28 cellular contexts compared by ENCODE assay signal in genomic region chr16:68259421-68259820, GRCh38. TPM values are rescaled to one million over a fixed set of nuclear protein-coding genes. Genes with fewer than 3 reads are reported as not detected.
DNase-seq lines count a peak whose midpoint lies in the region; ATAC-seq and TF ChIP-seq lines count a peak whose summit lies in the region.
"Had no signal": no experiment of that assay in that cellular context is flagged by ENCODE, and none has a peak within 500 bp of the region (broad histone marks: within the 10 kb centered on the region; RNA-seq: fewer than 3 reads in every experiment).

No MANE protein-coding gene starts in this region.

- H3K4me3 ChIP-seq in skeletal muscle tissue (ENCODE audit: low read length in 3 of 3), result no peak overlapping the region
- H3K4me3 ChIP-seq: spleen had no signal

- no peak for TF ChIP-seq CTCF in RWPE1 (conservative IDR thresholded peaks at IDR 0.05; ENCODE audit: low read depth)

- POLR2A ChIA-PET in RWPE1 (lab: Yijun Ruan, JAX; ENCODE audit: low non-redundant PET), result no interaction called here

- peak overlapping the region; percentile 11 to 81 (median 25) for H3K9ac ChIP-seq in skeletal muscle tissue (ENCODE audit: low read depth in 1 of 3, low read length in 3 of 3)

- ATAC-seq in left ventricle myocardium superior (peak; percentile 30), GM21381 (IDR thresholded peaks at IDR 0.05; ENCODE audit: unreplicated experiment) (no peak), HG02763 (IDR thresholded peaks at IDR 0.05; ENCODE audit: unreplicated experiment) (no peak)
- ATAC-seq: foreskin keratinocyte; HCT116; left colon; stimulated activated naive CD8-positive, alpha-beta T cell treated with anti-CD3 and anti-CD28 coated beads, Interleukin-15, Interleukin-2, amounts not matched to agents 100 U/mL and 50 U/mL, for 24 hours had no signal

- DNase-seq in G401 (ENCODE audit: low spot score) (peak; percentile 68), RWPE1 (ENCODE audit: low spot score) (no peak), left ventricle myocardium superior (peak; percentile 71), inferior parietal cortex (ENCODE audit: extremely low spot score) (no peak)
- DNase-seq: activated B cell treated with CpG ODN at 0.5 μM for 24 hours; activated CD4-positive, alpha-beta T cell treated with anti-CD3 and anti-CD28 coated beads, Interleukin-2, amount 50 U/mL, for 4 hours; activated gamma-delta T cell treated with Interleukin-2 at 50 U/mL for 16 hours; activated T-cell treated with anti-CD3 and anti-CD28 coated beads, Interleukin-2, amount 50 U/mL, for 48 hours; BE2C; dermis blood vessel endothelial cell; DMS53; endodermal cell; foreskin keratinocyte; GDM1; left colon; NCI-H1092; NCI-H1694; NCI-H446; NCI-H82; spleen; stimulated activated CD4-positive, alpha-beta T cell treated with anti-CD3 and anti-CD28 coated beads, Interleukin-2, amount 100 ng/mL, for 24 hours; stimulated activated naive CD8-positive, alpha-beta T cell treated with anti-CD3 and anti-CD28 coated beads, Interleukin-15, Interleukin-2, amounts not matched to agents 100 U/mL and 50 U/mL, for 24 hours had no signal

- in situ Hi-C loops in G401 (cut with HindIII; ENCODE audit: low sequenced_read_pairs), result no loop called here

- peaks cover 41 to 48% (median 43%) of the 10 kb centered on the region in 3 donors for H3K36me3 ChIP-seq in skeletal muscle tissue (ENCODE audit: control insufficient read depth in 3 of 3, insufficient read depth in 3 of 3, low read length in 3 of 3)
- H3K36me3 ChIP-seq: BE2C had no signal

- intact Hi-C loops in left ventricle myocardium superior (cut with micrococcal nuclease), result no loop called here

- no peaks in the 10 kb centered on the region for H3K9me3 ChIP-seq in skeletal muscle tissue (ENCODE audit: control insufficient read depth in 3 of 3, low read length in 3 of 3)
- H3K9me3 ChIP-seq: BE2C, spleen had no signal

- CTCF ChIA-PET in RWPE1 (lab: Yijun Ruan, JAX), result interaction anchor here (6.2 kb wide), 1 partner anchor 68 kb away, joined by 76 read pairs; no protein-coding TSS in a partner anchor

- H3K27ac ChIP-seq in RWPE1, result peak overlapping the region; percentile 72; the same call in 1 of the 2 replicates
- H3K27ac ChIP-seq in skeletal muscle tissue (ENCODE audit: low read depth, low read length), result peak overlapping the region; percentile 90
- H3K27ac ChIP-seq: foreskin keratinocyte had no signal

- H3K4me1 ChIP-seq in skeletal muscle tissue (ENCODE audit: control insufficient read depth in 3 of 3, insufficient read depth in 3 of 3, low read length in 3 of 3), result peaks cover 46 to 84% (median 63%) of the 10 kb centered on the region in 3 donors
- H3K4me1 ChIP-seq: BE2C, foreskin keratinocyte had no signal

- no peaks in the 10 kb centered on the region for H3K27me3 ChIP-seq in skeletal muscle tissue (ENCODE audit: control insufficient read depth in 3 of 3, insufficient read depth in 3 of 3, low read length in 3 of 3)
- H3K27me3 ChIP-seq: BE2C, foreskin keratinocyte, spleen had no signal

RNA-seq across cellular contexts. Expression of gene SLC7A6, which starts 4.9 kb away (rescaled TPM):
- total RNA-seq in G401 (2014; rRNA removed; shearing (Covaris generic)), result 21.5 and 27.4 TPM in 2 replicates
- total RNA-seq in left ventricle myocardium superior (38.2 TPM), skeletal muscle tissue (9.4 TPM)

RNA-seq across cellular contexts. Expression of gene PLA2G15, which starts 14.2 kb away (rescaled TPM):
- 15.3 and 19.7 TPM in 2 replicates for total RNA-seq in G401 (2014; rRNA removed; shearing (Covaris generic))
- total RNA-seq in left ventricle myocardium superior (33.8 TPM), skeletal muscle tissue (23.0 TPM)

RNA-seq across cellular contexts. Expression of gene ESRP2, which starts 23.5 kb away (rescaled TPM):
- total RNA-seq in G401 (2014; rRNA removed; shearing (Covaris generic)), result 0.10 TPM in 1 of 2 replicates, not detected in the other
- 0.87 TPM for total RNA-seq in left ventricle myocardium superior
- total RNA-seq in skeletal muscle tissue, result not detected
- total RNA-seq: LHCN-M2, SK-MEL-5 had no signal

RNA-seq across cellular contexts. Expression of gene SLC7A6OS, which starts 51.3 kb away (rescaled TPM):
- 16.7 and 23.7 TPM in 2 replicates for total RNA-seq in G401 (2014; rRNA removed; shearing (Covaris generic))
- 14.2 TPM for total RNA-seq in left ventricle myocardium superior
- total RNA-seq in skeletal muscle tissue, result 11.0 TPM

RNA-seq across cellular contexts. Expression of gene PRMT7, which starts 51.4 kb away (rescaled TPM):
- total RNA-seq in G401 (2014; rRNA removed; shearing (Covaris generic)), result 75.9 and 85.9 TPM in 2 replicates
- total RNA-seq in left ventricle myocardium superior (30.9 TPM), skeletal muscle tissue (49.1 TPM)

Comparison
In these comparisons a context has a peak if more than half of its experiments do, and no peak if none do; other contexts are left out.
1. DNase-seq: peak in G401 (single experiment) and left ventricle myocardium superior (single experiment); none in RWPE1 (single experiment) and inferior parietal cortex (single experiment).